8 cellular contexts compared by ENCODE assay signal in the genomic region with DNA sequence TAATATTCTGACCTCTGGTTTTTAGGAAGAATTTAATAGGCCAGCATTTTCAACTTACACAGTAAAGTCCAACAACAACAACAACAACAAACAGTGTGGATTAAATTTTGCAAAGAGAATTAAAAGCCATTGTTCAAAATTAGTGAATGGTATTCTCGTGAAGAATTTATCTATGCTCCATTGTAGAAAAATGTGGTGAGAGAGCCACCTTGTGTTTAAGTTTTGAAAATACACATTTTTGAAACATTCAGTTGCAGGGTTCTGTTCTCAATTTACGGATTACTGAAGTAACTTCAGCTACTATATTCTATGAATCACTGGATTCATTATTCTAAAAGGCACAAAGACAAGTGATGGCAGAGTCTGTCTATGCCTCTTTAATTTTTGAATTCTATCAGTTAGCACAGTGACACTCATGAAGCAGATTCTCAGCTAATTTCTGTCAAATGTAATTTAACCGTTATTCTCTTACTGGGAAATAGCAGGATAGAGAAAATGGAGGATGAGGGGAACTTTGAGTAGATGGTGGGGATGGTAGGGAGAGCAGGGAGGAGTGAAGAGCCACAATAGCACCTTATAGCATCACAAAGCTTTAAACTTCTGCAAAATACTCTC. TPM values are rescaled to one million over a fixed set of nuclear protein-coding genes. Genes with fewer than 3 reads are reported as not detected.
DNase-seq lines count a peak whose midpoint lies in the region; ATAC-seq and TF ChIP-seq lines count a peak whose summit lies in the region.

No MANE protein-coding gene starts in this region.

- H3K9me3 ChIP-seq in Caco-2: no peaks in the 10 kb centered on the region

- no peaks in the 10 kb centered on the region for H3K27me3 ChIP-seq in Caco-2 (replicated peaks; ENCODE audit: control insufficient read depth, insufficient read depth, low read length)

- H3K36me3 Mint-ChIP-seq in Caco-2 (ENCODE audit: insufficient read depth, unreplicated experiment): no peaks in the 10 kb centered on the region

- peak in 1 of 2 experiments; percentile 31 for DNase-seq in Caco-2
- DNase-seq in NCI-H526 (lab: John Stamatoyannopoulos, UW): peak; percentile 32 to 47
- DNase-seq in dermis blood vessel endothelial cell: peak; percentile 46
- peak; percentile 56 for DNase-seq in myocyte (ENCODE audit: low read depth)
- no peak for DNase-seq in stimulated activated naive CD4-positive, alpha-beta T cell treated with Interleukin-2 at 50 U/mL for 16 hours (lab: John Stamatoyannopoulos, UW)
- no peak for DNase-seq in stimulated activated CD4-positive, alpha-beta T cell treated with anti-CD3 and anti-CD28 coated beads, Interleukin-15, amount 100 ng/mL, for 24 hours

- POLR2A ChIA-PET in Caco-2 (lab: Charles Lee): no interaction called here

- intact Hi-C loops in Caco-2 (cut with micrococcal nuclease; ENCODE audit: unreplicated experiment): loop anchor here (1.0 to 5.0 kb wide), 8 partner anchors 45 to 911 kb away; a partner anchor contains a TSS

- H3K4me3 Mint-ChIP-seq in Caco-2 (ENCODE audit: unreplicated experiment): peak overlapping the region; percentile 53

- CTCF ChIA-PET in Caco-2 (lab: Charles Lee): interaction anchor here (0.6 to 1.8 kb wide), 7 partner anchors 15 to 762 kb away, joined by 3 to 17 read pairs (median 4); a partner anchor contains a TSS

- BruUV-seq in Caco-2 (replicated peaks; lab: Mats Ljungman, UMichigan): no TSS peak

- H3K27me3 Mint-ChIP-seq in Caco-2 (ENCODE audit: insufficient read depth, unreplicated experiment): no peaks in the 10 kb centered on the region

- no peaks in the 10 kb centered on the region for H3K36me3 ChIP-seq in Caco-2 (ENCODE audit: control insufficient read depth, insufficient read depth, low read length)

- peaks cover 16% of the 10 kb centered on the region for H3K4me1 Mint-ChIP-seq in Caco-2 (ENCODE audit: low read depth, unreplicated experiment)

- TF ChIP-seq CTCF in Caco-2 (IDR thresholded peaks at IDR 0.05; ENCODE audit: insufficient read depth in 1 of 2, low read depth in 1 of 2, low read length in 1 of 2, severe bottlenecking in 1 of 2, unreplicated experiment in 1 of 2): peak; percentile 24 to 63

- ATAC-seq in GM21390 (IDR thresholded peaks at IDR 0.05; ENCODE audit: unreplicated experiment) (peak; percentile 69), GM21717 (IDR thresholded peaks at IDR 0.05; ENCODE audit: unreplicated experiment) (no peak)

- H3K9me3 Mint-ChIP-seq in Caco-2 (ENCODE audit: unreplicated experiment): peaks cover 21% of the 10 kb centered on the region

- peaks cover 12% of the 10 kb centered on the region for H3K4me1 ChIP-seq in Caco-2

- no peak overlapping the region for H3K4me3 ChIP-seq in Caco-2 (ENCODE audit: low read depth, low read length)

- no peak overlapping the region for H3K27ac Mint-ChIP-seq in Caco-2 (ENCODE audit: unreplicated experiment)

RNA-seq across cellular contexts. Expression of a gene that starts 11.0 kb away (rescaled TPM):
- not detected in 2 replicates for total RNA-seq in Caco-2 (2022)
- 0.51 and 0.74 TPM in 2 replicates for total RNA-seq in dermis blood vessel endothelial cell
- total RNA-seq in myocyte: not detected in 2 replicates
- 0.10 TPM for polyA plus RNA-seq in myocyte (2012)

RNA-seq across cellular contexts. Expression of a gene that starts 44.1 kb away (rescaled TPM):
- total RNA-seq in Caco-2 (2022) (114 and 153 TPM in 2 replicates), dermis blood vessel endothelial cell (73.3 and 79.4 TPM in 2 replicates), myocyte (45.9 and 84.9 TPM in 2 replicates)
- 20.5 TPM for polyA plus RNA-seq in myocyte (2012)

Comparison
In these comparisons a context has a peak if more than half of its experiments do, and no peak if none do; other contexts are left out.
1. DNase-seq: peak in NCI-H526 (2 of 2), dermis blood vessel endothelial cell (single experiment) and myocyte (single experiment); none in stimulated activated naive CD4-positive, alpha-beta T cell treated with Interleukin-2 at 50 U/mL for 16 hours (single experiment) and stimulated activated CD4-positive, alpha-beta T cell treated with anti-CD3 and anti-CD28 coated beads, Interleukin-15, amount 100 ng/mL, for 24 hours (single experiment).